ENCODE assay signal across 1 cellular context in the genomic region with DNA sequence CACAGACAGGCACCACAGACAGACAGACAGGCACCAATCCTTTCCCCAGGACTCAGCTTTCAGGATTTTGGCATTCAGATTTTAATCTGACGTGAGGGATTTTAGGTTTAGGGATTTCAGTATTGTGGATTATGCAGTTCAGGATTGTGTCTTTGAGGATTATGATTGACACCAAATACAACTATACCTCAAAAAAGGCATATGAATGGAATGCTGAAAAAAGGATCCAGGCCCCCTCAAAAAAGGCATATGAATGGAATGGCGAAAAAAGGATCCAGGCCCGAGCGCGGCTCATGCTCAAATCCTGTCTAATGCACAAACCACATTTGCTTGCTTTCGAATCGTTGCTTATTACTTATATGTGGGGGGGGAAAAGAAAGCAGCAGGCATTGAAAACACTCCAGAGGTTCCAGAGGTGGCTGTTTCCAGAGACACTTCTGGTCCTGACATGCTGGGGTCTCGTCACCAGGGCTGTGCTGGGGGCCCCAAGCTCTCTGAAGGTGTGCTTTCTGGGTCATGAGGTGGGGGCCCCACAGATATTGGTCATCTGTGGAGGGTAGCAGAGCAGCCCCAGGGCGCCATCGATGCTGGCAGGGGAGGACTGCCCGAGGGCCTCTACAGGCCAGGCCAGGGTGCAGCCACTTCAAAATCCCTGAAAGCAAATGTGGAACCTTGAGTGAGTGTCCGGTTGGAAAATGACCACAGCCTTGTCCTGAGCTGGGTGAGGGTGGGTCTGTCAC.
TF ChIP-seq lines count a peak whose summit lies in the region.

No MANE protein-coding gene starts in this region.

TF ChIP-seq in H1, 55 proteins besides CTCF, POLR2A, EP300 and RAD21:
- TF ChIP-seq, protein P1, sequence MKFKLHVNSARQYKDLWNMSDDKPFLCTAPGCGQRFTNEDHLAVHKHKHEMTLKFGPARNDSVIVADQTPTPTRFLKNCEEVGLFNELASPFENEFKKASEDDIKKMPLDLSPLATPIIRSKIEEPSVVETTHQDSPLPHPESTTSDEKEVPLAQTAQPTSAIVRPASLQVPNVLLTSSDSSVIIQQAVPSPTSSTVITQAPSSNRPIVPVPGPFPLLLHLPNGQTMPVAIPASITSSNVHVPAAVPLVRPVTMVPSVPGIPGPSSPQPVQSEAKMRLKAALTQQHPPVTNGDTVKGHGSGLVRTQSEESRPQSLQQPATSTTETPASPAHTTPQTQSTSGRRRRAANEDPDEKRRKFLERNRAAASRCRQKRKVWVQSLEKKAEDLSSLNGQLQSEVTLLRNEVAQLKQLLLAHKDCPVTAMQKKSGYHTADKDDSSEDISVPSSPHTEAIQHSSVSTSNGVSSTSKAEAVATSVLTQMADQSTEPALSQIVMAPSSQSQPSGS (IDR thresholded peaks at IDR 0.05; ENCODE audit: low read length), result no peak
- no peak for TF ChIP-seq CHD2 (IDR thresholded peaks at IDR 0.05; ENCODE audit: low read length)
- no peak for TF ChIP-seq CEBPB (IDR thresholded peaks at IDR 0.05; ENCODE audit: low read depth, low read length)
- 0 out of 2 replicates have a peak, but pooled peaks have one; percentile 42 for TF ChIP-seq SRF (IDR thresholded peaks at IDR 0.05; ENCODE audit: low read depth, low read length)
- no peak for TF ChIP-seq YY1 (IDR thresholded peaks at IDR 0.05; ENCODE audit: low read depth, low read length)
- TF ChIP-seq RFX5 (IDR thresholded peaks at IDR 0.05; ENCODE audit: borderline replicate concordance, low read depth, low read length), result no peak
- TF ChIP-seq KDM1A (IDR thresholded peaks at IDR 0.05; ENCODE audit: borderline replicate concordance, low read length), result no peak
TF ChIP-seq in H1: peak in this region for 1.
